Comparison of ENCODE assay signal across 17 cellular contexts in the genomic region with DNA sequence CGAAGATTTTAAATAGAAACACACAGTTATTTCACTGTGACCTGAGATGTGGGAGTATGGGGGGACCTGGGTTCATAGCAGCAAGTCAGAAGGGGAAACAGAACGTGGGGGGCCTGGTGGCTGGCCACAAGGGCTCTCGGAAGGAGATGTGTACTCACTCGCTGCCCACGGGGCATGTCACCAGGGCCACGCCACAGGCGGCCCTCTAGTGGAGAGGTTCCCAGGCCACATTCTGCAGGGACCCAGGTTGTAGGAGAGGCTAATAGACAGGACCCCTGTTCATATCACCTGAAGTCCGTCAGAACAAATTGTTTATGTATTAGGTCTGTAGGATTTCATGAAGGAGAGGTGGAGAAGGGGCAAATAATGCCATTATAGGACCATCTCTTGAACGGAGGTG. TPM values are rescaled to one million over a fixed set of nuclear protein-coding genes. Genes with fewer than 3 reads are reported as not detected.
DNase-seq lines count a peak whose midpoint lies in the region; TF ChIP-seq lines count a peak whose summit lies in the region.
"Had no signal": no experiment of that assay in that cellular context is flagged by ENCODE, and none has a peak within 500 bp of the region (broad histone marks: within the 10 kb centered on the region; RNA-seq: fewer than 3 reads in every experiment).

No MANE protein-coding gene starts in this region.

- no peaks in the 10 kb centered on the region for H4K20me1 ChIP-seq in OCI-LY3 (ENCODE audit: insufficient read depth, low read length)

- DNase-seq in Caco-2 (peak in 1 of 2 experiments; percentile 15), iPS-NIHi11 (ENCODE audit: low spot score) (peak; percentile 71), tibial artery (no peak), DMS79 (lab: John Stamatoyannopoulos, UW) (no peak), foreskin melanocyte (no peak), coronary artery (ENCODE audit: low spot score) (no peak)
- DNase-seq: activated CD4-positive, alpha-beta T cell treated with anti-CD3 and anti-CD28 coated beads, Interleukin-2, amount 10 ng/mL, durations not matched to agents 7 days and 5 days; NCI-H1436; NK-92 treated with Interleukin-12 subunit alpha and Interleukin-12 subunit beta, amount 100 ng/mL, for 24 hours; pancreas; SHP77; transverse colon had no signal

- CTCF ChIA-PET in Caco-2 (lab: Charles Lee), result no interaction called here

- H3K27ac Mint-ChIP-seq in Caco-2 (ENCODE audit: unreplicated experiment), result no peak overlapping the region
- H3K27ac Mint-ChIP-seq: activated CD4-positive, alpha-beta T cell treated with anti-CD3 and anti-CD28 coated beads, Interleukin-2, amount 10 ng/mL, durations not matched to agents 7 days and 5 days; activated naive CD8-positive, alpha-beta T cell had no signal

- H3K36me3 ChIP-seq in Caco-2 (ENCODE audit: control insufficient read depth, insufficient read depth, low read length) (no peaks in the 10 kb centered on the region), OCI-LY3 (replicated peaks; ENCODE audit: low read depth, low read length) (no peaks in the 10 kb centered on the region), tibial artery (no peaks in the 10 kb centered on the region)
- H3K36me3 ChIP-seq: pancreas, transverse colon had no signal

- no peak overlapping the region for H3K4me2 ChIP-seq in OCI-LY3 (ENCODE audit: low read length)

- H3K4me3 ChIP-seq in Caco-2 (ENCODE audit: low read depth, low read length) (no peak overlapping the region), OCI-LY3 (ENCODE audit: low read length) (no peak overlapping the region), tibial artery (no peak overlapping the region), coronary artery (no peak overlapping the region)
- H3K4me3 ChIP-seq: pancreas, transverse colon had no signal

- H3K9me3 ChIP-seq in Caco-2, result no peaks in the 10 kb centered on the region
- H3K9me3 ChIP-seq in OCI-LY3 (ENCODE audit: insufficient read depth, low read length), result no peaks in the 10 kb centered on the region
- no peaks in the 10 kb centered on the region for H3K9me3 ChIP-seq in tibial artery
- H3K9me3 ChIP-seq: pancreas, transverse colon had no signal

- intact Hi-C loops in Caco-2 (cut with micrococcal nuclease; ENCODE audit: unreplicated experiment) (no loop called here), tibial artery (cut with DNase I; ENCODE audit: low total_unique reads) (no loop called here)

- H3K9me3 Mint-ChIP-seq in Caco-2 (ENCODE audit: unreplicated experiment), result no peaks in the 10 kb centered on the region
- H3K9me3 Mint-ChIP-seq: activated CD4-positive, alpha-beta T cell treated with anti-CD3 and anti-CD28 coated beads, Interleukin-2, amount 10 ng/mL, durations not matched to agents 7 days and 5 days had no signal

- no TSS peak for BruUV-seq in Caco-2 (replicated peaks; lab: Mats Ljungman, UMichigan)

- H3K27me3 ChIP-seq in Caco-2 (replicated peaks; ENCODE audit: control insufficient read depth, insufficient read depth, low read length), result no peaks in the 10 kb centered on the region
- no peaks in the 10 kb centered on the region for H3K27me3 ChIP-seq in OCI-LY3 (ENCODE audit: low read depth, low read length)
- no peaks in the 10 kb centered on the region for H3K27me3 ChIP-seq in tibial artery
- H3K27me3 ChIP-seq: pancreas, transverse colon had no signal

- no peak overlapping the region for H2AFZ ChIP-seq in OCI-LY3 (ENCODE audit: low read depth, low read length)

- peak; percentile 13 to 34 for TF ChIP-seq CTCF in Caco-2 (IDR thresholded peaks at IDR 0.05; ENCODE audit: insufficient read depth in 1 of 2, low read depth in 1 of 2, low read length in 1 of 2, severe bottlenecking in 1 of 2, unreplicated experiment in 1 of 2)
- peak; percentile 42 for TF ChIP-seq CTCF in GM12872 (IDR thresholded peaks at IDR 0.05; ENCODE audit: insufficient read depth, low read depth, low read length)
- TF ChIP-seq CTCF in OCI-LY3 (IDR thresholded peaks at IDR 0.05; ENCODE audit: low read depth, low read length), result peak; percentile 23
- no peak for TF ChIP-seq CTCF in tibial artery (IDR thresholded peaks at IDR 0.05)
- TF ChIP-seq CTCF in coronary artery (IDR thresholded peaks at IDR 0.05), result no peak

- H3K27ac ChIP-seq in OCI-LY3 (ENCODE audit: low read length), result no peak overlapping the region
- H3K27ac ChIP-seq in tibial artery, result no peak overlapping the region
- no peak overlapping the region for H3K27ac ChIP-seq in coronary artery
- H3K27ac ChIP-seq: pancreas, transverse colon had no signal

- no peaks in the 10 kb centered on the region for H3K27me3 Mint-ChIP-seq in Caco-2 (ENCODE audit: insufficient read depth, unreplicated experiment)
- H3K27me3 Mint-ChIP-seq: activated CD4-positive, alpha-beta T cell treated with anti-CD3 and anti-CD28 coated beads, Interleukin-2, amount 10 ng/mL, durations not matched to agents 7 days and 5 days; activated naive CD8-positive, alpha-beta T cell had no signal

- H3K79me2 ChIP-seq in OCI-LY3 (ENCODE audit: low read length), result no peaks in the 10 kb centered on the region

- no peak overlapping the region for H3K9ac ChIP-seq in OCI-LY3 (ENCODE audit: low read length)

- no peaks in the 10 kb centered on the region for H3K36me3 Mint-ChIP-seq in Caco-2 (ENCODE audit: insufficient read depth, unreplicated experiment)
- H3K36me3 Mint-ChIP-seq: activated naive CD8-positive, alpha-beta T cell had no signal

- POLR2A ChIA-PET in Caco-2 (lab: Charles Lee), result no interaction called here

- H3K4me1 Mint-ChIP-seq in Caco-2 (ENCODE audit: low read depth, unreplicated experiment), result no peaks in the 10 kb centered on the region
- H3K4me1 Mint-ChIP-seq: activated CD4-positive, alpha-beta T cell treated with anti-CD3 and anti-CD28 coated beads, Interleukin-2, amount 10 ng/mL, durations not matched to agents 7 days and 5 days had no signal

- no peaks in the 10 kb centered on the region for H3K4me1 ChIP-seq in Caco-2
- H3K4me1 ChIP-seq in OCI-LY3 (ENCODE audit: low read length), result no peaks in the 10 kb centered on the region
- H3K4me1 ChIP-seq in tibial artery, result no peaks in the 10 kb centered on the region
- H3K4me1 ChIP-seq: pancreas, transverse colon had no signal

- no peak overlapping the region for H3K4me3 Mint-ChIP-seq in Caco-2 (ENCODE audit: unreplicated experiment)
- H3K4me3 Mint-ChIP-seq: activated CD4-positive, alpha-beta T cell treated with anti-CD3 and anti-CD28 coated beads, Interleukin-2, amount 10 ng/mL, durations not matched to agents 7 days and 5 days; activated naive CD8-positive, alpha-beta T cell had no signal

RNA-seq across cellular contexts. Expression of gene SVOPL, which starts 25.1 kb away (rescaled TPM):
- total RNA-seq in Caco-2 (2022), result 0.27 TPM in 1 of 2 replicates, not detected in the other
- total RNA-seq: left lobe of liver, skeletal muscle tissue had no signal

Comparison
In these comparisons a context has a peak if more than half of its experiments do, and no peak if none do; other contexts are left out.
1. CTCF ChIP-seq: peak in Caco-2 (2 of 2), GM12872 (single experiment) and OCI-LY3 (single experiment); none in tibial artery (0 of 2) and coronary artery (single experiment).